In the genomic region with DNA sequence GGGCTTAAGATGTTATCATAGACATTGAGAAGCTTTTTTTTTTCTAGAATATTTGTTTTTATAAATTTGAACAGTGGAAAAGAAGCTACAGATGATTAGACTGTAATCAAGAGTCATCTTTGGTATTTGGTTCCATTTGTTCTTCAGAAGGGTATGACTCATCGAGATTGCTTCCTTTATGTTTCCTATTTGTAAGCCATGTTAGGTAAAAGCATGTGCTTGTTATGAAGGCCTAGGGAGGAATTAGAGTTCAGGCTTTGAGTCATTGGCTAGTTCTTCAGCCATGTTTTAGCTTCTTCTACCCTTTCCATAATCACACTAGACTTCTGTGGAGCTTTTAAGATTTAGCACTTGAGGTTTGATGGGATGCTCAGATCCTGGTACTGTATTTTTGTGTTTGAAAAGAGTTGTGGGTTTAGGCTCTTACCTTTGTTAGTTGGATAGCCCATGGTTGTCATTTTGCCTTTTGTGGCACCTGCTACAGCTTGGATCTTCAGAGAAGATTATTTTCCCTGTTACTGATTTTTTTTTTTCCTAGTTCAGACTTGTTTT, we compare ENCODE assay signal across 9 cellular contexts. TPM values are rescaled to one million over a fixed set of nuclear protein-coding genes. Genes with fewer than 3 reads are reported as not detected.
DNase-seq lines count a peak whose midpoint lies in the region; ATAC-seq, FAIRE-seq and TF ChIP-seq lines count a peak whose summit lies in the region.
"Had no signal": no experiment of that assay in that cellular context is flagged by ENCODE, and none has a peak within 500 bp of the region (broad histone marks: within the 10 kb centered on the region; RNA-seq: fewer than 3 reads in every experiment).

No MANE protein-coding gene starts in this region.

- no peak overlapping the region for H4K8ac ChIP-seq in mesenchymal stem cell (ENCODE audit: low read length)

- no peaks in the 10 kb centered on the region for H3K9me3 ChIP-seq in astrocyte (ENCODE audit: insufficient read depth, low read depth, low read length)
- no peaks in the 10 kb centered on the region for H3K9me3 ChIP-seq in mesenchymal stem cell (ENCODE audit: control insufficient read depth, low read length)
- no peaks in the 10 kb centered on the region for H3K9me3 ChIP-seq in Peyer's patch
- H3K9me3 ChIP-seq: ascending aorta had no signal

- no peak overlapping the region for H3K4me3 Mint-ChIP-seq in astrocyte (ENCODE audit: unreplicated experiment)

- FAIRE-seq in astrocyte (lab: Jason Lieb, UNC), result peak; percentile 88

- 25% methylated on average over 1 of the region's 1 CpG for WGBS in mesenchymal stem cell

- H2BK12ac ChIP-seq in mesenchymal stem cell (ENCODE audit: low read length in 2 of 2), result no peak overlapping the region

- peak overlapping the region; percentile 19 for H3K27ac Mint-ChIP-seq in astrocyte (ENCODE audit: unreplicated experiment)

- no peak overlapping the region for H3K14ac ChIP-seq in mesenchymal stem cell (ENCODE audit: low read length in 2 of 2)

- H3K18ac ChIP-seq in mesenchymal stem cell (ENCODE audit: low read depth in 1 of 2, low read length in 2 of 2), result no peak overlapping the region

- H3K79me2 ChIP-seq in astrocyte (ENCODE audit: insufficient read depth, low read length), result no peaks in the 10 kb centered on the region

- DNase-seq in AG10803 (ENCODE audit: low read depth) (peak; percentile 87), HS-27A (ENCODE audit: low read depth) (peak; percentile 62), astrocyte (ENCODE audit: low read depth) (peak; percentile 88), mesenchymal stem cell (peak; percentile 72), NCI-H345 treated with DMSO at 0.1 percent for 48 hours (lab: John Stamatoyannopoulos, UW; ENCODE audit: unreplicated experiment) (no peak), Peyer's patch (no peak)

- H3K4ac ChIP-seq in mesenchymal stem cell (ENCODE audit: low read depth in 1 of 2, low read length in 2 of 2), result no peak overlapping the region

- no peak overlapping the region for H2BK5ac ChIP-seq in mesenchymal stem cell (ENCODE audit: low read depth, low read length, poor library complexity, severe bottlenecking)

- no peak overlapping the region for H3K23ac ChIP-seq in mesenchymal stem cell (ENCODE audit: low read length in 2 of 2)

- H2BK120ac ChIP-seq in mesenchymal stem cell (ENCODE audit: low read depth, low read length), result no peak overlapping the region

- H3K27me3 Mint-ChIP-seq in astrocyte (ENCODE audit: low read depth, unreplicated experiment), result no peaks in the 10 kb centered on the region

- no peak for TF ChIP-seq CTCF in AG10803 (conservative IDR thresholded peaks at IDR 0.05; ENCODE audit: low read length)
- no peak for TF ChIP-seq CTCF in astrocyte (IDR thresholded peaks at IDR 0.05; ENCODE audit: insufficient read depth, low read depth, low read length)
- TF ChIP-seq CTCF in Peyer's patch (IDR thresholded peaks at IDR 0.05), result no peak

- peaks cover 5% of the 10 kb centered on the region for H3K79me1 ChIP-seq in mesenchymal stem cell (replicated peaks; ENCODE audit: low read length, poor library complexity, severe bottlenecking)

- peaks cover 27% of the 10 kb centered on the region for H3K4me1 Mint-ChIP-seq in astrocyte (ENCODE audit: low read depth, unreplicated experiment)

- H3K4me1 ChIP-seq in astrocyte (ENCODE audit: insufficient read depth, low read length), result peaks cover 14% of the 10 kb centered on the region
- H3K4me1 ChIP-seq in mesenchymal stem cell (ENCODE audit: control insufficient read depth, insufficient read depth, low read depth, low read length), result no peaks in the 10 kb centered on the region
- peaks cover 0 to 6% (median 0%) of the 10 kb centered on the region in 4 donors for H3K4me1 ChIP-seq in Peyer's patch

- no peak overlapping the region for H3K4me3 ChIP-seq in AG10803 (ENCODE audit: low read length)
- no peak overlapping the region for H3K4me3 ChIP-seq in astrocyte (ENCODE audit: insufficient read depth, low read depth, low read length)
- H3K4me3 ChIP-seq in mesenchymal stem cell (ENCODE audit: insufficient read depth in 1 of 2, low read depth in 1 of 2, low read length in 2 of 2), result no peak overlapping the region
- H3K4me3 ChIP-seq in Peyer's patch, result no peak overlapping the region
- H3K4me3 ChIP-seq: ascending aorta had no signal

- H2AK5ac ChIP-seq in mesenchymal stem cell (ENCODE audit: low read length, severe bottlenecking), result no peak overlapping the region

- H3K4me2 ChIP-seq in astrocyte (ENCODE audit: low read length), result peak overlapping the region; percentile 13
- no peak overlapping the region for H3K4me2 ChIP-seq in mesenchymal stem cell (ENCODE audit: low read length, poor library complexity, severe bottlenecking)

- H2AFZ ChIP-seq in astrocyte (ENCODE audit: low read depth, low read length) (peak overlapping the region; percentile 34), mesenchymal stem cell (ENCODE audit: low read depth, low read length) (no peak overlapping the region)

- H3K9me3 Mint-ChIP-seq in astrocyte (ENCODE audit: unreplicated experiment), result peaks cover 1% of the 10 kb centered on the region

- TF ChIP-seq POLR2A in Peyer's patch (IDR thresholded peaks at IDR 0.05), result no peak

- H3K36me3 Mint-ChIP-seq in astrocyte (ENCODE audit: low read depth, unreplicated experiment), result no peaks in the 10 kb centered on the region

- H3K9ac ChIP-seq in astrocyte (ENCODE audit: low read length), result no peak overlapping the region
- peak overlapping the region; percentile 23 for H3K9ac ChIP-seq in mesenchymal stem cell (ENCODE audit: low read length)

- no peaks in the 10 kb centered on the region for H4K20me1 ChIP-seq in astrocyte (ENCODE audit: insufficient read depth, low read length)

- H2BK15ac ChIP-seq in mesenchymal stem cell (ENCODE audit: low read depth, poor library complexity, severe bottlenecking), result no peak overlapping the region

- ATAC-seq in GM19395 (IDR thresholded peaks at IDR 0.05; ENCODE audit: unreplicated experiment) (no peak), HG02852 (IDR thresholded peaks at IDR 0.05; ENCODE audit: unreplicated experiment) (no peak)

- H3K27me3 ChIP-seq in astrocyte (ENCODE audit: insufficient read depth, low read length) (no peaks in the 10 kb centered on the region), mesenchymal stem cell (ENCODE audit: control insufficient read depth in 1 of 2, insufficient read depth in 1 of 2, low read length in 2 of 2) (no peaks in the 10 kb centered on the region), Peyer's patch (no peaks in the 10 kb centered on the region)
- H3K27me3 ChIP-seq: ascending aorta had no signal

- no peak overlapping the region for H4K91ac ChIP-seq in mesenchymal stem cell (ENCODE audit: low read length)

- H3K27ac ChIP-seq in astrocyte (ENCODE audit: low read depth, low read length) (peak overlapping the region; percentile 19), mesenchymal stem cell (ENCODE audit: low read length, poor library complexity, severe bottlenecking) (peak overlapping the region; percentile 9), Peyer's patch (peak overlapping the region in 1 of 4 donors; percentile 27)

- H3K36me3 ChIP-seq in astrocyte (ENCODE audit: insufficient read depth, low read length) (peaks cover 3% of the 10 kb centered on the region), mesenchymal stem cell (ENCODE audit: control insufficient read depth in 1 of 2, insufficient read depth in 2 of 2, low read depth in 1 of 2, low read length in 2 of 2) (peaks cover 0 to 26% of the 10 kb centered on the region in 2 experiments), Peyer's patch (peaks cover 0 to 47% (median 3%) of the 10 kb centered on the region in 3 donors)

RNA-seq across cellular contexts. Expression of a gene that starts 44.3 kb away (rescaled TPM):
- 6.5 and 7.5 TPM in 2 replicates for total RNA-seq in astrocyte
- 6.4 TPM for polyA plus RNA-seq in mesenchymal stem cell (2013, experiment 1 of 2)
- 6.1 TPM for polyA plus RNA-seq in mesenchymal stem cell (2013, experiment 2 of 2)
- 10 to 100 TPM; 19.8 to 55.3 (median 34.2) TPM for total RNA-seq in Peyer's patch

Comparison
In these comparisons a context has a peak if more than half of its experiments do, and no peak if none do; other contexts are left out.
1. DNase-seq: peak in AG10803 (single experiment), HS-27A (single experiment), astrocyte (single experiment) and mesenchymal stem cell (single experiment); none in NCI-H345 treated with DMSO at 0.1 percent for 48 hours (single experiment) and Peyer's patch (0 of 3).